Comparison of ENCODE assay signal across 18 cellular contexts in genomic region chrX:152713815-152714787, GRCh38. TPM values are rescaled to one million over a fixed set of nuclear protein-coding genes. Genes with fewer than 3 reads are reported as not detected.
"Had no signal": no experiment of that assay in that cellular context is flagged by ENCODE, and none has a peak within 500 bp of the region (broad histone marks: within the 10 kb centered on the region; RNA-seq: fewer than 3 reads in every experiment).

TSS of gene MAGEA2B (plus strand) at chrX:152714628. CDS start at chrX:152717107, 2,479 bp downstream.

RNA-seq across cellular contexts. Expression of gene MAGEA2B, which starts in this region (rescaled TPM):
- total RNA-seq: natural killer cell treated with Interleukin-12 subunit alpha and Interleukin-12 subunit beta and Interleukin-15 and Interleukin-18, amount 100 ng/mL, for 72 hours; neural crest cell; omental fat pad; osteocyte; pancreas; posterior vena cava; prostate gland; pulmonary artery endothelial cell; right atrium auricular region; sciatic nerve; smooth muscle cell; spleen; suprapubic skin; transverse colon; upper lobe of right lung; urinary bladder; vagina had no signal
- polyA plus RNA-seq: pancreas, smooth muscle cell, spleen, thymus, urinary bladder had no signal
